In the genomic region with DNA sequence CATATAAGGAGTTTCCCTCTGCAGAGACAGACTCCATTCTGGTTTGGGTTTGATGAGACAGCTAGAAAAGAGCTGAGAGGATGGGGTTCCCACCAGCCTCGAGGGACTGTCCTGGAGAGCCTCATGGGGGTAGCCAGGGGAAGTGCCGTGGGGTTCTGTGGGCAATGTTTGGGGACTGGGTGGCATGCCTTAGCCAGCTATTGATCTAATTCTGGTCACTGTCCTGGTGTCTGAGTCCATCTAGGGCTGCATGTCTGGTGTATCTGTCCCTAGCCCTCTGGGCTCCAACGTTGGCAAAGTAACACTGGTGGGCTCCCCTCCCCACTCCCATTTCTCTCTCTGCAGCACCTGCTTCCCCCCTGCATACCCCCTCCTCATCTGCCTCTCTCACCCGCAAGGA, we compare ENCODE assay signal across 16 cellular contexts.
A peak's percentile ranks its signal among the peaks of the same experiment; 100 is the strongest.
DNase-seq lines count a peak whose midpoint lies in the region; ATAC-seq, FAIRE-seq and TF ChIP-seq lines count a peak whose summit lies in the region.
"Had no signal": no experiment of that assay in that cellular context is flagged by ENCODE, and none has a peak within 500 bp of the region (broad histone marks: within the 10 kb centered on the region; RNA-seq: fewer than 3 reads in every experiment).

No MANE protein-coding gene starts in this region.

- H3K9me3 ChIP-seq in RWPE2 (ENCODE audit: severe bottlenecking) (no peaks in the 10 kb centered on the region), mesenchymal stem cell (ENCODE audit: control insufficient read depth, low read length) (no peaks in the 10 kb centered on the region)

- H3K79me1 ChIP-seq in mesenchymal stem cell (replicated peaks; ENCODE audit: low read length, poor library complexity, severe bottlenecking): no peaks in the 10 kb centered on the region

- H3K27me3 ChIP-seq in ACC112 (ENCODE audit: insufficient read depth, low read length) (no peaks in the 10 kb centered on the region), RWPE2 (ENCODE audit: insufficient read depth, poor library complexity, severe bottlenecking) (no peaks in the 10 kb centered on the region), mesenchymal stem cell (ENCODE audit: control insufficient read depth in 1 of 2, insufficient read depth in 1 of 2, low read length in 2 of 2) (no peaks in the 10 kb centered on the region)

- H3K9ac ChIP-seq in mesenchymal stem cell (ENCODE audit: low read length): peak overlapping the region; percentile 93

- H3K23ac ChIP-seq in mesenchymal stem cell (ENCODE audit: low read length in 2 of 2): no peak overlapping the region

- H4K91ac ChIP-seq in mesenchymal stem cell (ENCODE audit: low read length): no peak overlapping the region

- no peak overlapping the region for H3K4ac ChIP-seq in mesenchymal stem cell (ENCODE audit: low read depth in 1 of 2, low read length in 2 of 2)

- no peak for DNase-seq in RWPE2 (ENCODE audit: low spot score)
- no peak for DNase-seq in mesenchymal stem cell
- no peak for DNase-seq in globus pallidus (ENCODE audit: low spot score)
- DNase-seq in HTR-8/SVneo (ENCODE audit: insufficient read length, low spot score): no peak
- DNase-seq: COR-L47, KBM-7, kidney, NCI-H1092, NCI-H526 treated with DMSO at 0.1 percent for 48 hours had no signal

- H3K79me2 ChIP-seq in ACC112 (ENCODE audit: control insufficient read depth, insufficient read depth, low read length, unreplicated experiment): no peaks in the 10 kb centered on the region

- ATAC-seq in RWPE2 (ENCODE audit: low read depth) (no peak), HG03097 (IDR thresholded peaks at IDR 0.05; ENCODE audit: low FRiP score, unreplicated experiment) (no peak), HG02884 (IDR thresholded peaks at IDR 0.05; ENCODE audit: unreplicated experiment) (no peak)
- ATAC-seq: activated T-helper 17 cell treated with anti-CD3 and anti-CD28 coated beads, Interleukin-2, amount 50 U/mL, for 72 hours; Panc1 had no signal

- H2AK5ac ChIP-seq in mesenchymal stem cell (ENCODE audit: low read length, severe bottlenecking): no peak overlapping the region

- peak overlapping the region; percentile 96 for H2AFZ ChIP-seq in ACC112 (ENCODE audit: low read length, unreplicated experiment)
- no peak overlapping the region for H2AFZ ChIP-seq in mesenchymal stem cell (ENCODE audit: low read depth, low read length)

- FAIRE-seq in HTR-8/SVneo (lab: Jason Lieb, UNC): no peak
- FAIRE-seq: kidney had no signal

- no peak overlapping the region for H2BK12ac ChIP-seq in mesenchymal stem cell (ENCODE audit: low read length in 2 of 2)

- H3K18ac ChIP-seq in mesenchymal stem cell (ENCODE audit: low read depth in 1 of 2, low read length in 2 of 2): no peak overlapping the region

- no peak overlapping the region for H3K4me2 ChIP-seq in mesenchymal stem cell (ENCODE audit: low read length, poor library complexity, severe bottlenecking)

- no peak overlapping the region for H4K8ac ChIP-seq in mesenchymal stem cell (ENCODE audit: low read length)

- no peak overlapping the region for H2BK5ac ChIP-seq in mesenchymal stem cell (ENCODE audit: low read depth, low read length, poor library complexity, severe bottlenecking)

- H3K4me1 ChIP-seq in ACC112 (ENCODE audit: control insufficient read depth, insufficient read depth, low read length, unreplicated experiment) (peaks cover 25% of the 10 kb centered on the region), RWPE2 (ENCODE audit: insufficient read depth, poor library complexity, severe bottlenecking) (peaks cover 11% of the 10 kb centered on the region), mesenchymal stem cell (ENCODE audit: control insufficient read depth, insufficient read depth, low read depth, low read length) (peaks cover 7% of the 10 kb centered on the region)

- H3K4me3 ChIP-seq in ACC112 (ENCODE audit: low read depth, low read length) (no peak overlapping the region), RWPE2 (ENCODE audit: severe bottlenecking) (no peak overlapping the region), mesenchymal stem cell (ENCODE audit: insufficient read depth in 1 of 2, low read depth in 1 of 2, low read length in 2 of 2) (peak overlapping the region in 1 of 2 experiments; percentile 45), skin epidermis (no peak overlapping the region)

- WGBS in mesenchymal stem cell: 73% methylated on average over 4 of the region's 4 CpGs

- H3K27ac ChIP-seq in ACC112 (ENCODE audit: low read depth, low read length) (peak overlapping the region; percentile 84), RWPE2 (ENCODE audit: poor library complexity, severe bottlenecking) (peak overlapping the region; percentile 43), mesenchymal stem cell (ENCODE audit: low read length, poor library complexity, severe bottlenecking) (no peak overlapping the region), skin epidermis (peak overlapping the region in 18 of 21 experiments; percentile 7 to 86 (median 61))
- H3K27ac ChIP-seq: VCaP had no signal

- no peak overlapping the region for H2BK120ac ChIP-seq in mesenchymal stem cell (ENCODE audit: low read depth, low read length)

- no peak overlapping the region for H3K14ac ChIP-seq in mesenchymal stem cell (ENCODE audit: low read length in 2 of 2)

- no peaks in the 10 kb centered on the region for H3K36me3 ChIP-seq in ACC112 (ENCODE audit: insufficient read depth, low read length)
- H3K36me3 ChIP-seq in RWPE2 (ENCODE audit: low read depth): no peaks in the 10 kb centered on the region
- H3K36me3 ChIP-seq in mesenchymal stem cell (ENCODE audit: control insufficient read depth in 1 of 2, insufficient read depth in 2 of 2, low read depth in 1 of 2, low read length in 2 of 2): no peaks in the 10 kb centered on the region

- no peak overlapping the region for H2BK15ac ChIP-seq in mesenchymal stem cell (ENCODE audit: low read depth, poor library complexity, severe bottlenecking)

- TF ChIP-seq CTCF in RWPE2 (IDR thresholded peaks at IDR 0.05; ENCODE audit: poor library complexity, severe bottlenecking): no peak
